ENCODE assay signal across 30 cellular contexts in genomic region chr1:11831945-11832725, GRCh38. TPM values are rescaled to one million over a fixed set of nuclear protein-coding genes. Genes with fewer than 3 reads are reported as not detected.
DNase-seq lines count a peak whose midpoint lies in the region; FAIRE-seq and TF ChIP-seq lines count a peak whose summit lies in the region.
"Had no signal": no experiment of that assay in that cellular context is flagged by ENCODE, and none has a peak within 500 bp of the region (broad histone marks: within the 10 kb centered on the region; RNA-seq: fewer than 3 reads in every experiment).

No MANE protein-coding gene starts in this region.

- no peaks in the 10 kb centered on the region for H3K9me3 ChIP-seq in kidney (ENCODE audit: control insufficient read depth in 1 of 2, low read length in 2 of 2)
- H3K9me3 ChIP-seq: HAP-1, left lung, ovary, thyroid gland had no signal

- DNase-seq in AG10803 (ENCODE audit: low read depth) (peak; percentile 55), NCI-H1092 treated with DMSO at 0.1 percent for 48 hours (lab: John Stamatoyannopoulos, UW) (peak; percentile 31), NCI-H774 (lab: John Stamatoyannopoulos, UW) (peak; percentile 70), kidney (peak; percentile 33), HuH-7 (ENCODE audit: low spot score) (no peak), coronary artery (ENCODE audit: low spot score) (no peak), D341Med (ENCODE audit: low spot score) (no peak), dermis blood vessel endothelial cell (no peak)
- DNase-seq: activated CD4-positive, alpha-beta T cell treated with anti-CD3 and anti-CD28 coated beads for 1 hour; activated CD8-positive, alpha-beta T cell treated with anti-CD3 and anti-CD28 coated beads, Interleukin-2, amount 10 ng/mL, durations not matched to agents 7 days and 5 days; activated effector memory CD4-positive, alpha-beta T cell treated with anti-CD3 and anti-CD28 coated beads, Interleukin-2, amount 50 U/mL, for 16 hours; activated naive CD8-positive, alpha-beta T cell treated with anti-CD3 and anti-CD28 coated beads, Interleukin-2, amount 10 ng/mL, durations not matched to agents 7 days and 5 days; activated T-cell treated with anti-CD3 and anti-CD28 coated beads for 4 hours; C1 segment of cervical spinal cord; foreskin keratinocyte; hippocampal formation; immature natural killer cell; left lung; naive thymus-derived CD4-positive, alpha-beta T cell; NCI-H1048; NCI-H446; ovary; right cardiac atrium; stimulated activated naive CD8-positive, alpha-beta T cell treated with anti-CD3 and anti-CD28 coated beads, Interleukin-15, amount 100 ng/mL, for 72 hours; T-helper 17 cell; thyroid gland had no signal

- no peak for TF ChIP-seq CTCF in AG10803 (conservative IDR thresholded peaks at IDR 0.05; ENCODE audit: low read length)
- TF ChIP-seq CTCF in kidney (IDR thresholded peaks at IDR 0.05; ENCODE audit: borderline replicate concordance, extremely low read depth, insufficient read depth): no peak
- no peak for TF ChIP-seq CTCF in coronary artery (IDR thresholded peaks at IDR 0.05)

- FAIRE-seq in kidney (lab: Jason Lieb, UNC): no peak
- FAIRE-seq: GM19239 had no signal

- intact Hi-C loops in kidney (cut with DNase I): no loop called here

- H3K4me1 ChIP-seq in kidney (ENCODE audit: control insufficient read depth in 1 of 2, insufficient read depth in 1 of 2, low read depth in 1 of 2, low read length in 2 of 2): no peaks in the 10 kb centered on the region
- H3K4me1 ChIP-seq: foreskin keratinocyte, HAP-1, left lung, thyroid gland had no signal

- peaks cover 52 to 63% of the 10 kb centered on the region in 2 donors for H3K36me3 ChIP-seq in kidney (ENCODE audit: control insufficient read depth in 1 of 2, insufficient read depth in 2 of 2, low read length in 2 of 2)

- H3K27ac ChIP-seq in kidney (ENCODE audit: low read depth in 2 of 2, low read length in 2 of 2) (no peak overlapping the region), coronary artery (no peak overlapping the region)
- H3K27ac ChIP-seq: epithelial cell of prostate, foreskin keratinocyte, left lung, ovary, thyroid gland had no signal

- H3K9ac ChIP-seq in kidney (ENCODE audit: low read length in 2 of 2): no peak overlapping the region

- no peak overlapping the region for H3K4me3 ChIP-seq in AG10803 (ENCODE audit: low read length)
- no peak overlapping the region for H3K4me3 ChIP-seq in kidney (ENCODE audit: low read length in 2 of 2)
- H3K4me3 ChIP-seq in coronary artery: no peak overlapping the region
- H3K4me3 ChIP-seq: HAP-1, left lung, ovary, thyroid gland had no signal

RNA-seq across cellular contexts. Expression of gene NPPA, which starts 15.4 kb away (rescaled TPM):
- total RNA-seq in kidney: 0.50 TPM
- polyA plus RNA-seq in kidney (ENCODE audit: insufficient read depth, low read depth, low replicate concordance): not detected
- not detected in 2 replicates for total RNA-seq in dermis blood vessel endothelial cell
- total RNA-seq: activated CD8-positive, alpha-beta T cell treated with anti-CD3 and anti-CD28 coated beads, Interleukin-2, amount 10 ng/mL, durations not matched to agents 7 days and 5 days; activated naive CD8-positive, alpha-beta T cell treated with anti-CD3 and anti-CD28 coated beads, Interleukin-2, amount 10 ng/mL, durations not matched to agents 7 days and 5 days; foreskin keratinocyte; naive thymus-derived CD4-positive, alpha-beta T cell; RPMI7951; T-helper 17 cell; thyroid gland had no signal
- polyA plus RNA-seq: foreskin keratinocyte; immature natural killer cell; naive thymus-derived CD4-positive, alpha-beta T cell had no signal

RNA-seq across cellular contexts. Expression of gene CLCN6, which starts 26.1 kb away (rescaled TPM):
- 26.0 TPM for total RNA-seq in kidney
- polyA plus RNA-seq in kidney (ENCODE audit: insufficient read depth, low read depth, low replicate concordance): 7.1 TPM
- total RNA-seq in dermis blood vessel endothelial cell: 13.9 and 19.9 TPM in 2 replicates

RNA-seq across cellular contexts. Expression of gene MTHFR, which starts 26.4 kb away (rescaled TPM):
- total RNA-seq in kidney (65.5 TPM), dermis blood vessel endothelial cell (46.3 and 52.4 TPM in 2 replicates)
- 10.6 TPM for polyA plus RNA-seq in kidney (ENCODE audit: insufficient read depth, low read depth, low replicate concordance)

RNA-seq across cellular contexts. Expression of gene NPPB, which starts 26.6 kb away (rescaled TPM):
- total RNA-seq in kidney (not detected), dermis blood vessel endothelial cell (not detected in 2 replicates)
- polyA plus RNA-seq in kidney (ENCODE audit: insufficient read depth, low read depth, low replicate concordance): not detected
- total RNA-seq: activated CD8-positive, alpha-beta T cell treated with anti-CD3 and anti-CD28 coated beads, Interleukin-2, amount 10 ng/mL, durations not matched to agents 7 days and 5 days; activated naive CD8-positive, alpha-beta T cell treated with anti-CD3 and anti-CD28 coated beads, Interleukin-2, amount 10 ng/mL, durations not matched to agents 7 days and 5 days; foreskin keratinocyte; left lung; naive thymus-derived CD4-positive, alpha-beta T cell; ovary; RPMI7951; T-helper 17 cell; thyroid gland had no signal
- polyA plus RNA-seq: foreskin keratinocyte; immature natural killer cell; naive thymus-derived CD4-positive, alpha-beta T cell had no signal

Comparison
In these comparisons a context has a peak if more than half of its experiments do, and no peak if none do; other contexts are left out.
1. DNase-seq: peak in AG10803 (single experiment), NCI-H1092 treated with DMSO at 0.1 percent for 48 hours (single experiment), NCI-H774 (single experiment) and kidney (single experiment); none in HuH-7 (single experiment), coronary artery (single experiment), D341Med (single experiment) and dermis blood vessel endothelial cell (single experiment).